16 cellular contexts compared by ENCODE assay signal in the genomic region with DNA sequence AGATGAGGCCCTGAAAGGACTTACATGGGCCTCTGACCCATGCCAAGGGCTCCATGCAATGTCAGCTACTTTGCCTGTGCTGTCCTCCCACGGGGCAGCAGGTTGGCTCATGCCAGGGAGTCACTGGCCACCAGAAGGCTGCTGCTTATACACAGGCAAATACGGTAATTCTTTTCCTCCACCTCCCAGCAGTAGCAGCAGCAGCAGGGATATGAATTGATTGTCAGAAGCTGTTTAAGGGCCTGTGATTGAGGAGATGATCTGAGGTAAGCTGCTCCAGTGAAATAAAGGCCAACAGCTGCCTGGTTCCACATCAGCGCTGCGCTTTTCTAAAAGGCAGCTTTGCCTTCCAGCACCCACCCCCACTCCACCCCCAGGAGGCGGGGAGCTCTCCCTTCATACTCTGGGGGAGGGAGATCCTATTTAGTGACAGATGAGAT.
DNase-seq lines count a peak whose midpoint lies in the region; ATAC-seq and TF ChIP-seq lines count a peak whose summit lies in the region.
"Had no signal": no experiment of that assay in that cellular context is flagged by ENCODE, and none has a peak within 500 bp of the region (broad histone marks: within the 10 kb centered on the region; RNA-seq: fewer than 3 reads in every experiment).

No MANE protein-coding gene starts in this region.

- H3K27ac Mint-ChIP-seq in GM23338 (no peak overlapping the region), osteocyte (ENCODE audit: unreplicated experiment) (no peak overlapping the region)
- no peak overlapping the region for H3K27ac Mint-ChIP-seq in naive thymus-derived CD4-positive, alpha-beta T cell
- H3K27ac Mint-ChIP-seq: activated CD4-positive, alpha-beta memory T cell treated with anti-CD3 and anti-CD28 coated beads for 36 hours; activated naive CD8-positive, alpha-beta T cell treated with anti-CD3 and anti-CD28 coated beads, Interleukin-2, amount 10 ng/mL, durations not matched to agents 7 days and 5 days; immature natural killer cell had no signal

- ATAC-seq in GM23338 = peak; percentile 71
- ATAC-seq in naive thymus-derived CD4-positive, alpha-beta T cell = no peak
- ATAC-seq: naive thymus-derived CD8-positive, alpha-beta T cell; stimulated activated naive CD8-positive, alpha-beta T cell treated with anti-CD3 and anti-CD28 coated beads, Interleukin-15, amount 100 ng/mL, for 72 hours had no signal

- TF ChIP-seq CTCF in GM23338 (conservative IDR thresholded peaks at IDR 0.05; ENCODE audit: low read depth in 2 of 2) = no peak
- TF ChIP-seq CTCF in neural cell (IDR thresholded peaks at IDR 0.05; ENCODE audit: poor library complexity, severe bottlenecking) = peak; percentile 14
- TF ChIP-seq CTCF in osteocyte (IDR thresholded peaks at IDR 0.05) = no peak

- no peaks in the 10 kb centered on the region for H3K9me3 ChIP-seq in neural cell (ENCODE audit: low read length)
- H3K9me3 ChIP-seq in naive thymus-derived CD4-positive, alpha-beta T cell (ENCODE audit: control insufficient read depth in 2 of 3, low read length in 3 of 3) = no peaks in the 10 kb centered on the region
- H3K9me3 ChIP-seq: SJSA1 had no signal

- peak overlapping the region; percentile 66 for H3K9ac ChIP-seq in neural cell (ENCODE audit: low read length)

- no peaks in the 10 kb centered on the region for H3K9me3 Mint-ChIP-seq in GM23338
- H3K9me3 Mint-ChIP-seq in osteocyte (ENCODE audit: unreplicated experiment) = no peaks in the 10 kb centered on the region
- H3K9me3 Mint-ChIP-seq in naive thymus-derived CD4-positive, alpha-beta T cell = peaks cover 0 to 2% (median 0%) of the 10 kb centered on the region in 11 donors
- H3K9me3 Mint-ChIP-seq: activated CD4-positive, alpha-beta memory T cell treated with anti-CD3 and anti-CD28 coated beads for 36 hours; activated naive CD8-positive, alpha-beta T cell treated with anti-CD3 and anti-CD28 coated beads, Interleukin-2, amount 10 ng/mL, durations not matched to agents 7 days and 5 days; immature natural killer cell; naive thymus-derived CD8-positive, alpha-beta T cell; stimulated activated naive CD8-positive, alpha-beta T cell treated with anti-CD3 and anti-CD28 coated beads, Interleukin-15, amount 100 ng/mL, for 72 hours had no signal

- intact Hi-C loops in naive thymus-derived CD4-positive, alpha-beta T cell (cut with micrococcal nuclease) = no loop called here

- H3K9me2 ChIP-seq in GM23338 (ENCODE audit: insufficient read depth) = no peaks in the 10 kb centered on the region
- no peaks in the 10 kb centered on the region for H3K9me2 ChIP-seq in neural cell (ENCODE audit: insufficient read depth, low read length)

- H2AFZ ChIP-seq in GM23338 (0 out of 2 replicates have a peak overlapping the region, but pooled peaks have one; percentile 70), neural cell (ENCODE audit: low read depth, low read length) (no peak overlapping the region)

- H3K27ac ChIP-seq in GM23338 (ENCODE audit: low read depth) (no peak overlapping the region), neural cell (ENCODE audit: low read length) (peak overlapping the region; percentile 87)
- H3K27ac ChIP-seq in naive thymus-derived CD4-positive, alpha-beta T cell (ENCODE audit: low read depth, low read length) = no peak overlapping the region
- H3K27ac ChIP-seq: SJSA1 had no signal

- H3K36me3 ChIP-seq in GM23338 (ENCODE audit: insufficient read depth) = no peaks in the 10 kb centered on the region
- H3K36me3 ChIP-seq in neural cell (ENCODE audit: insufficient read depth, low read length) = no peaks in the 10 kb centered on the region
- H3K36me3 ChIP-seq in naive thymus-derived CD4-positive, alpha-beta T cell (ENCODE audit: control insufficient read depth in 2 of 3, insufficient read depth in 3 of 3, low read length in 3 of 3) = no peaks in the 10 kb centered on the region
- H3K36me3 ChIP-seq: SJSA1 had no signal

- H3K4me3 Mint-ChIP-seq in GM23338 (peak overlapping the region; percentile 24; the same call in 1 of the 3 replicates), osteocyte (ENCODE audit: unreplicated experiment) (no peak overlapping the region)
- no peak overlapping the region for H3K4me3 Mint-ChIP-seq in naive thymus-derived CD4-positive, alpha-beta T cell
- H3K4me3 Mint-ChIP-seq: activated CD4-positive, alpha-beta memory T cell treated with anti-CD3 and anti-CD28 coated beads for 36 hours; activated naive CD8-positive, alpha-beta T cell treated with anti-CD3 and anti-CD28 coated beads, Interleukin-2, amount 10 ng/mL, durations not matched to agents 7 days and 5 days; immature natural killer cell; naive thymus-derived CD8-positive, alpha-beta T cell; stimulated activated naive CD8-positive, alpha-beta T cell treated with anti-CD3 and anti-CD28 coated beads, Interleukin-15, amount 100 ng/mL, for 72 hours had no signal

- peaks cover 17% of the 10 kb centered on the region for H3K4me1 ChIP-seq in GM23338 (ENCODE audit: insufficient read depth)
- H3K4me1 ChIP-seq in naive thymus-derived CD4-positive, alpha-beta T cell (ENCODE audit: control insufficient read depth in 2 of 2, insufficient read depth in 2 of 2, low read length in 2 of 2) = no peaks in the 10 kb centered on the region

- H3K27me3 Mint-ChIP-seq in GM23338 (ENCODE audit: insufficient read depth, low read depth, poor library complexity) (peaks cover 3% of the 10 kb centered on the region), osteocyte (ENCODE audit: unreplicated experiment) (peaks cover 31% of the 10 kb centered on the region)
- H3K27me3 Mint-ChIP-seq in naive thymus-derived CD4-positive, alpha-beta T cell = peaks cover 0 to 4% (median 0%) of the 10 kb centered on the region in 5 donors
- H3K27me3 Mint-ChIP-seq: activated naive CD8-positive, alpha-beta T cell treated with anti-CD3 and anti-CD28 coated beads, Interleukin-2, amount 10 ng/mL, durations not matched to agents 7 days and 5 days; stimulated activated naive CD8-positive, alpha-beta T cell treated with anti-CD3 and anti-CD28 coated beads, Interleukin-15, amount 100 ng/mL, for 72 hours had no signal

- DNase-seq in GM23338 (ENCODE audit: low spot score) = peak; percentile 40
- DNase-seq in NCI-H2171 (lab: John Stamatoyannopoulos, UW) = peak; percentile 10
- DNase-seq in astrocyte of the hippocampus (ENCODE audit: low read depth, low spot score) = peak; percentile 38
- no peak for DNase-seq in NCI-H2081 treated with DMSO at 0.1 percent for 48 hours (lab: John Stamatoyannopoulos, UW)
- no peak for DNase-seq in osteocyte (ENCODE audit: extremely low spot score, unreplicated experiment)
- DNase-seq in activated CD4-positive, CD25-positive, alpha-beta regulatory T cell treated with anti-CD3 and anti-CD28 coated beads, Interleukin-2, amount 50 U/mL, for 72 hours = no peak
- no peak for DNase-seq in naive thymus-derived CD4-positive, alpha-beta T cell
- DNase-seq: activated CD4-positive, alpha-beta memory T cell treated with anti-CD3 and anti-CD28 coated beads for 36 hours; activated naive CD8-positive, alpha-beta T cell treated with anti-CD3 and anti-CD28 coated beads, Interleukin-2, amount 10 ng/mL, durations not matched to agents 7 days and 5 days; DND-41; GOT3; immature natural killer cell; naive thymus-derived CD8-positive, alpha-beta T cell; stimulated activated naive CD8-positive, alpha-beta T cell treated with anti-CD3 and anti-CD28 coated beads, Interleukin-15, amount 100 ng/mL, for 72 hours had no signal

- no peaks in the 10 kb centered on the region for H4K20me1 ChIP-seq in GM23338 (replicated peaks; ENCODE audit: insufficient read depth)
- H4K20me1 ChIP-seq in neural cell (ENCODE audit: insufficient read depth) = no peaks in the 10 kb centered on the region

- CTCF ChIA-PET in naive thymus-derived CD4-positive, alpha-beta T cell (lab: Charles Lee) = no interaction called here

- H3K79me2 ChIP-seq in GM23338 (replicated peaks; ENCODE audit: insufficient read depth) (no peaks in the 10 kb centered on the region), neural cell (replicated peaks; ENCODE audit: insufficient read depth, low read length) (no peaks in the 10 kb centered on the region)

- peak; percentile 59 for TF ChIP-seq RAD21 in neural cell (conservative IDR thresholded peaks at IDR 0.05)

- H3K4me3 ChIP-seq in GM23338 (peak overlapping the region; percentile 23; the same call in 1 of the 2 replicates), neural cell (ENCODE audit: low read length) (peak overlapping the region; percentile 53)
- H3K4me3 ChIP-seq in naive thymus-derived CD4-positive, alpha-beta T cell (ENCODE audit: low read length) = no peak overlapping the region
- H3K4me3 ChIP-seq: SJSA1 had no signal

- POLR2A ChIA-PET in naive thymus-derived CD4-positive, alpha-beta T cell (lab: Charles Lee) = no interaction called here

- H3K4me2 ChIP-seq in GM23338 = peak overlapping the region; percentile 63; the same call in 1 of the 2 replicates
- H3K4me2 ChIP-seq in neural cell (ENCODE audit: low read length) = peak overlapping the region; percentile 52

- peak; percentile 62 for TF ChIP-seq EP300 in neural cell (conservative IDR thresholded peaks at IDR 0.05; ENCODE audit: poor library complexity, severe bottlenecking)

- H3K36me3 Mint-ChIP-seq in GM23338 (ENCODE audit: low read depth) (no peaks in the 10 kb centered on the region), osteocyte (ENCODE audit: unreplicated experiment) (no peaks in the 10 kb centered on the region)
- H3K36me3 Mint-ChIP-seq in naive thymus-derived CD4-positive, alpha-beta T cell = no peaks in the 10 kb centered on the region
- H3K36me3 Mint-ChIP-seq: activated CD4-positive, alpha-beta memory T cell treated with anti-CD3 and anti-CD28 coated beads for 36 hours; activated naive CD8-positive, alpha-beta T cell treated with anti-CD3 and anti-CD28 coated beads, Interleukin-2, amount 10 ng/mL, durations not matched to agents 7 days and 5 days; immature natural killer cell; naive thymus-derived CD8-positive, alpha-beta T cell had no signal

- H3F3A ChIP-seq in GM23338 (replicated peaks; ENCODE audit: low read depth) (no peaks in the 10 kb centered on the region), neural cell (ENCODE audit: insufficient read depth, low read length, poor library complexity, severe bottlenecking) (no peaks in the 10 kb centered on the region)

- H3K4me1 Mint-ChIP-seq in GM23338 = peaks cover 18% of the 10 kb centered on the region
- H3K4me1 Mint-ChIP-seq in osteocyte (ENCODE audit: unreplicated experiment) = peaks cover 21% of the 10 kb centered on the region
- peaks cover 0 to 4% (median 0%) of the 10 kb centered on the region in 7 donors for H3K4me1 Mint-ChIP-seq in naive thymus-derived CD4-positive, alpha-beta T cell
- H3K4me1 Mint-ChIP-seq: immature natural killer cell; naive thymus-derived CD8-positive, alpha-beta T cell had no signal

- no peaks in the 10 kb centered on the region for H3K27me3 ChIP-seq in GM23338 (ENCODE audit: insufficient read depth)
- H3K27me3 ChIP-seq in neural cell (ENCODE audit: insufficient read depth, low read depth, low read length) = no peaks in the 10 kb centered on the region
- no peaks in the 10 kb centered on the region for H3K27me3 ChIP-seq in naive thymus-derived CD4-positive, alpha-beta T cell (ENCODE audit: control insufficient read depth in 2 of 2, insufficient read depth in 2 of 2, low read length in 2 of 2)
- H3K27me3 ChIP-seq: SJSA1 had no signal

TF ChIP-seq in GM23338, 12 proteins besides CTCF, POLR2A, EP300 and RAD21 (continues in another document):
- no peak for TF ChIP-seq JUNB (IDR thresholded peaks at IDR 0.05; ENCODE audit: unreplicated experiment)

TF ChIP-seq in neural cell, 6 proteins besides CTCF, POLR2A, EP300 and RAD21 (continues in another document):
- peak; percentile 48 for TF ChIP-seq SMC3 (conservative IDR thresholded peaks at IDR 0.05; ENCODE audit: poor library complexity)

Comparison
In these comparisons a context has a peak if more than half of its experiments do, and no peak if none do; other contexts are left out.
1. DNase-seq: peak in GM23338 (single experiment), NCI-H2171 (single experiment) and astrocyte of the hippocampus (single experiment); none in NCI-H2081 treated with DMSO at 0.1 percent for 48 hours (single experiment), osteocyte (single experiment), activated CD4-positive, CD25-positive, alpha-beta regulatory T cell treated with anti-CD3 and anti-CD28 coated beads, Interleukin-2, amount 50 U/mL, for 72 hours (single experiment) and naive thymus-derived CD4-positive, alpha-beta T cell (0 of 9).